In genomic region chr19:12792853-12793289, GRCh38 we compare ENCODE assay signal across 8 cellular contexts. TPM values are rescaled to one million over a fixed set of nuclear protein-coding genes. Genes with fewer than 3 reads are reported as not detected.
DNase-seq lines count a peak whose midpoint lies in the region; ATAC-seq and TF ChIP-seq lines count a peak whose summit lies in the region.

No MANE protein-coding gene starts in this region.

- H3K4me1 Mint-ChIP-seq in Calu3 (ENCODE audit: low read depth, unreplicated experiment): peaks cover 36% of the 10 kb centered on the region
- peaks cover 33 to 37% of the 10 kb centered on the region in 2 donors for H3K4me1 Mint-ChIP-seq in effector memory CD8-positive, alpha-beta T cell (ENCODE audit: low read depth in 2 of 2)

- H3K4me1 ChIP-seq in PC-9 (replicated peaks; ENCODE audit: insufficient read depth): peaks cover 47% of the 10 kb centered on the region
- peaks cover 30% of the 10 kb centered on the region for H3K4me1 ChIP-seq in osteoblast (ENCODE audit: insufficient read depth, low read length)

- no peaks in the 10 kb centered on the region for H3K9me2 ChIP-seq in PC-9 (ENCODE audit: insufficient read depth)

- intact Hi-C loops in Calu3 (cut with micrococcal nuclease; ENCODE audit: unreplicated experiment) (no loop called here), PC-9 (cut with micrococcal nuclease; ENCODE audit: unreplicated experiment) (no loop called here)

- DNase-seq in Calu3: no peak
- DNase-seq in PC-9: no peak
- DNase-seq in effector memory CD8-positive, alpha-beta T cell: peak in 1 of 3 experiments; percentile 35
- DNase-seq in osteoblast (ENCODE audit: insufficient read length, low spot score, missing footprints): peak; percentile 89
- DNase-seq in NCI-H748 treated with DMSO at 0.1 percent for 48 hours (lab: John Stamatoyannopoulos, UW): no peak
- DNase-seq in left lobe of liver (ENCODE audit: low spot score): no peak

- TF ChIP-seq CTCF in Calu3 (IDR thresholded peaks at IDR 0.05; ENCODE audit: unreplicated experiment) (no peak), PC-9 (conservative IDR thresholded peaks at IDR 0.05) (no peak), osteoblast (IDR thresholded peaks at IDR 0.05; ENCODE audit: extremely low read depth, low read depth, low read length) (no peak)

- H3K27me3 ChIP-seq in PC-9 (ENCODE audit: insufficient read depth, low read depth): no peaks in the 10 kb centered on the region
- no peaks in the 10 kb centered on the region for H3K27me3 ChIP-seq in osteoblast (ENCODE audit: insufficient read depth, low read length)

- BruUV-seq in Calu3 (replicated peaks; lab: Mats Ljungman, UMichigan) (TSS peak; percentile 71), PC-9 (replicated peaks; lab: Mats Ljungman, UMichigan) (no TSS peak)

- H3K36me3 Mint-ChIP-seq in Calu3 (ENCODE audit: insufficient read depth, unreplicated experiment): peaks cover 76% of the 10 kb centered on the region
- peaks cover 76% of the 10 kb centered on the region for H3K36me3 Mint-ChIP-seq in effector memory CD8-positive, alpha-beta T cell (ENCODE audit: insufficient read depth)

- POLR2A ChIA-PET in PC-9 (lab: Charles Lee; ENCODE audit: unreplicated experiment): interaction anchor here (0.6 to 3.8 kb wide), 7 partner anchors 11 to 399 kb away, joined by 3 to 59 read pairs (median 6); no protein-coding TSS in a partner anchor

- no peaks in the 10 kb centered on the region for H3K27me3 Mint-ChIP-seq in Calu3 (ENCODE audit: unreplicated experiment)
- no peaks in the 10 kb centered on the region for H3K27me3 Mint-ChIP-seq in effector memory CD8-positive, alpha-beta T cell

- H4K20me1 ChIP-seq in PC-9 (ENCODE audit: insufficient read depth) (peaks cover 18% of the 10 kb centered on the region), osteoblast (ENCODE audit: insufficient read depth, low read length) (peaks cover 12% of the 10 kb centered on the region)

- peaks cover 76% of the 10 kb centered on the region for H3F3A ChIP-seq in PC-9 (ENCODE audit: insufficient read depth, low read depth)

- H3K79me2 ChIP-seq in PC-9 (ENCODE audit: low read depth) (peaks cover 40% of the 10 kb centered on the region), osteoblast (ENCODE audit: insufficient read depth, low read length) (peaks cover 21% of the 10 kb centered on the region)

- H3K4me2 ChIP-seq in PC-9 (peak overlapping the region; percentile 91), osteoblast (ENCODE audit: insufficient read depth, low read length) (peak overlapping the region; percentile 88)

- no peak overlapping the region for H2AFZ ChIP-seq in PC-9
- no peak overlapping the region for H2AFZ ChIP-seq in osteoblast (ENCODE audit: low read length)

- H3K4me3 Mint-ChIP-seq in Calu3 (ENCODE audit: low read depth, unreplicated experiment): peak overlapping the region; percentile 86
- peak overlapping the region; percentile 95 to 98 for H3K4me3 Mint-ChIP-seq in effector memory CD8-positive, alpha-beta T cell

- CTCF ChIA-PET in Calu3 (lab: Charles Lee): interaction anchor here (1.3 to 3.0 kb wide), 2 partner anchors 10 to 15 kb away, joined by 3 to 17 read pairs; no protein-coding TSS in a partner anchor
- CTCF ChIA-PET in PC-9 (lab: Charles Lee): interaction anchor here (0.6 to 2.2 kb wide), 5 partner anchors 11 to 113 kb away, joined by 4 to 11 read pairs (median 7); no protein-coding TSS in a partner anchor

- H3K9me3 Mint-ChIP-seq in Calu3 (ENCODE audit: low read depth, unreplicated experiment): no peaks in the 10 kb centered on the region
- no peaks in the 10 kb centered on the region for H3K9me3 Mint-ChIP-seq in effector memory CD8-positive, alpha-beta T cell

- H3K27ac ChIP-seq in PC-9 (peak overlapping the region; percentile 78), osteoblast (ENCODE audit: low read depth, low read length) (peak overlapping the region; percentile 92)

- ATAC-seq in effector memory CD8-positive, alpha-beta T cell (replicated peaks): no peak
- ATAC-seq in GM21737 (IDR thresholded peaks at IDR 0.05; ENCODE audit: unreplicated experiment) (no peak), HG03175 (IDR thresholded peaks at IDR 0.05; ENCODE audit: unreplicated experiment) (no peak), left lobe of liver (no peak)

- H3K4me3 ChIP-seq in PC-9: peak overlapping the region; percentile 73
- H3K4me3 ChIP-seq in osteoblast (ENCODE audit: insufficient read depth, low read length): peak overlapping the region; percentile 98

- H3K9me3 ChIP-seq in PC-9 (ENCODE audit: insufficient read depth, low read depth): no peaks in the 10 kb centered on the region
- no peaks in the 10 kb centered on the region for H3K9me3 ChIP-seq in osteoblast (ENCODE audit: low read depth, low read length)

- H3K27ac Mint-ChIP-seq in Calu3 (ENCODE audit: unreplicated experiment): peak overlapping the region; percentile 98
- peak overlapping the region; percentile 98 to 100 for H3K27ac Mint-ChIP-seq in effector memory CD8-positive, alpha-beta T cell

- H3K36me3 ChIP-seq in PC-9 (ENCODE audit: low read depth) (no peaks in the 10 kb centered on the region; the same call in 1 of the 2 replicates), osteoblast (ENCODE audit: insufficient read depth, low read length) (no peaks in the 10 kb centered on the region)

RNA-seq across cellular contexts. Expression of gene JUNB, which starts 1.6 kb away (rescaled TPM):
- total RNA-seq in Calu3 (2022): 113 and 116 TPM in 2 replicates
- total RNA-seq in PC-9 (2021): 70.7 and 87.0 TPM in 2 replicates
- 85.5 and 93.0 TPM in 2 replicates for total RNA-seq in osteoblast
- total RNA-seq in left lobe of liver: 16.3 TPM

RNA-seq across cellular contexts. Expression of gene PRDX2, which starts 8.7 kb away (rescaled TPM):
- 121 and 135 TPM in 2 replicates for total RNA-seq in Calu3 (2022)
- 268 and 271 TPM in 2 replicates for total RNA-seq in PC-9 (2021)
- total RNA-seq in osteoblast: 155 and 156 TPM in 2 replicates
- total RNA-seq in left lobe of liver: 224 TPM

RNA-seq across cellular contexts. Expression of gene THSD8, which starts 9.0 kb away (rescaled TPM):
- total RNA-seq in Calu3 (2022): 14.0 and 16.1 TPM in 2 replicates
- 28.8 and 30.0 TPM in 2 replicates for total RNA-seq in PC-9 (2021)
- 0.29 TPM in 1 of 2 replicates, not detected in the other for total RNA-seq in osteoblast
- total RNA-seq in left lobe of liver: 1.5 TPM

RNA-seq across cellular contexts. Expression of gene RNASEH2A, which starts 13.5 kb away (rescaled TPM):
- total RNA-seq in Calu3 (2022): 30.6 and 41.6 TPM in 2 replicates
- total RNA-seq in PC-9 (2021): 38.6 and 60.4 TPM in 2 replicates
- 7.6 and 8.3 TPM in 2 replicates for total RNA-seq in osteoblast
- total RNA-seq in left lobe of liver: 3.0 TPM

RNA-seq across cellular contexts. Expression of gene HOOK2, which starts 17.5 kb away (rescaled TPM):
- total RNA-seq in Calu3 (2022) (69.0 and 70.7 TPM in 2 replicates), PC-9 (2021) (109 and 127 TPM in 2 replicates), osteoblast (16.8 and 21.7 TPM in 2 replicates), left lobe of liver (23.2 TPM)
